ENCODE assay signal across 1 cellular context in the genomic region with DNA sequence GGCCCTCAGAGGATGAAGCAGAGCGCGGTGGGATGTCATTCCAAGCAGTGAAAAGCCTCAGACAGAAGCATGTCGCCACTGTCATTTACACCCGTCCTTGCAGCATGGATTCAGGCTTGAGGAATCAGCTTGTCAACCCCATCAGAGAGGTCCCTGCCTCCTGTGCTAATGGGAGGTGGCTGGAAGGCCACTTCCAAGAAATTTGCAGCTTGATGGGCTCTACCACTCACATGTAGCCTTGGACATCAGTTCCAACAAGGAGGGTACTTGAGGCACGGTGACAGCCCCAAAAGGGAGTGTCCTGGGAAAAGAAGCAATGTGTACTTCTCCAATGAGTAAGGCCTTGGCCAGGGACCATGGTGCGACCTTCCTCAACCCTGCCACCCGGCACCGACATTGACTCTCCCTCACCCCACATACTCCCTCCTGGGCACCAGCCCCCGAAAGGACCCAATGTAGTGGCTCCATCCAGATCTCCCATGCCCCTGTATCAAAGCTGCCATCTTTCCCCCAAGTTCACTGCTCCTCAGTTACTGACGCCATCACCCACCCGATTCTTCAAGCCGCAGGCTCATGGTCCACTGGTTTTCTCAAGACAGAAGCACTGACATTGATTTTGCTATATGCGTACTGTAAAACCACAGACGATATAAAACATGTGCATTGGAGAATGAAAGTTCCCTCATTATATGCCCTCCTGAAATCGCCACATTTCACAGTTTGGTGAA.
TF ChIP-seq lines count a peak whose summit lies in the region.

No MANE protein-coding gene starts in this region.

TF ChIP-seq in H1, 55 proteins besides CTCF, POLR2A, EP300 and RAD21:
- no peak for TF ChIP-seq GABPA (IDR thresholded peaks at IDR 0.05; ENCODE audit: borderline replicate concordance, insufficient read depth, low read length)
- TF ChIP-seq HDAC6 (IDR thresholded peaks at IDR 0.05; ENCODE audit: low read depth, low read length) = no peak
- no peak for TF ChIP-seq CTBP2 (IDR thresholded peaks at IDR 0.05; ENCODE audit: borderline replicate concordance, insufficient read depth, insufficient read length, low read length)
